1 cellular context compared by ENCODE assay signal in genomic region chr2:205975082-205975949, GRCh38.
TF ChIP-seq lines count a peak whose summit lies in the region.

No MANE protein-coding gene starts in this region.

TF ChIP-seq in HepG2, 621 proteins besides CTCF, POLR2A, EP300 and RAD21 (continued from another document and continues in another):
- TF ChIP-seq CSRNP2 (CRISPR knock-in tag; conservative IDR thresholded peaks at IDR 0.05; ENCODE audit: low read depth) (no peak), ZNF780A (CRISPR knock-in tag; IDR thresholded peaks at IDR 0.05) (no peak), TGIF2 (CRISPR knock-in tag; IDR thresholded peaks at IDR 0.05) (peak; percentile 81; the same call in 1 of the 2 replicates), ZMYM3 (CRISPR knock-in tag; IDR thresholded peaks at IDR 0.05) (peak; percentile 84), HOXA7 (CRISPR knock-in tag; IDR thresholded peaks at IDR 0.05) (no peak), ZNF713 (CRISPR knock-in tag; IDR thresholded peaks at IDR 0.05) (0 out of 2 replicates have a peak, but pooled peaks have one; percentile 65), MYNN (CRISPR knock-in tag; IDR thresholded peaks at IDR 0.05; ENCODE audit: low read depth) (0 out of 2 replicates have a peak, but pooled peaks have one; percentile 38), AHDC1 (CRISPR knock-in tag; IDR thresholded peaks at IDR 0.05; ENCODE audit: borderline replicate concordance) (peak; percentile 97), LRRFIP1 (CRISPR knock-in tag; conservative IDR thresholded peaks at IDR 0.05) (no peak), TOE1 (CRISPR knock-in tag; IDR thresholded peaks at IDR 0.05) (peak; percentile 96; the same call in 1 of the 2 replicates), AHR (CRISPR knock-in tag; IDR thresholded peaks at IDR 0.05) (no peak; the same call in 1 of the 2 replicates), ZNF660 (CRISPR knock-in tag; IDR thresholded peaks at IDR 0.05; ENCODE audit: borderline replicate concordance, low read depth) (no peak), NFE2L2 (IDR thresholded peaks at IDR 0.05; ENCODE audit: low read length) (no peak), ZNF3 (CRISPR knock-in tag; IDR thresholded peaks at IDR 0.05) (0 out of 2 replicates have a peak, but pooled peaks have one; percentile 16), NCOA5 (CRISPR knock-in tag; IDR thresholded peaks at IDR 0.05) (no peak; the same call in 1 of the 2 replicates), ZNF782 (CRISPR knock-in tag; IDR thresholded peaks at IDR 0.05; ENCODE audit: borderline replicate concordance) (no peak), TBX3 (IDR thresholded peaks at IDR 0.05; ENCODE audit: borderline replicate concordance) (no peak), JUND (CRISPR knock-in tag; IDR thresholded peaks at IDR 0.05) (peak; percentile 82), ZNF615 (CRISPR knock-in tag; IDR thresholded peaks at IDR 0.05; ENCODE audit: borderline replicate concordance) (no peak), ZNF275 (CRISPR knock-in tag; IDR thresholded peaks at IDR 0.05; ENCODE audit: borderline replicate concordance) (peak; percentile 92; the same call in 1 of the 2 replicates), ZNF577 (CRISPR knock-in tag; IDR thresholded peaks at IDR 0.05; ENCODE audit: borderline replicate concordance, low read depth) (no peak)
- TF ChIP-seq, protein P1, sequence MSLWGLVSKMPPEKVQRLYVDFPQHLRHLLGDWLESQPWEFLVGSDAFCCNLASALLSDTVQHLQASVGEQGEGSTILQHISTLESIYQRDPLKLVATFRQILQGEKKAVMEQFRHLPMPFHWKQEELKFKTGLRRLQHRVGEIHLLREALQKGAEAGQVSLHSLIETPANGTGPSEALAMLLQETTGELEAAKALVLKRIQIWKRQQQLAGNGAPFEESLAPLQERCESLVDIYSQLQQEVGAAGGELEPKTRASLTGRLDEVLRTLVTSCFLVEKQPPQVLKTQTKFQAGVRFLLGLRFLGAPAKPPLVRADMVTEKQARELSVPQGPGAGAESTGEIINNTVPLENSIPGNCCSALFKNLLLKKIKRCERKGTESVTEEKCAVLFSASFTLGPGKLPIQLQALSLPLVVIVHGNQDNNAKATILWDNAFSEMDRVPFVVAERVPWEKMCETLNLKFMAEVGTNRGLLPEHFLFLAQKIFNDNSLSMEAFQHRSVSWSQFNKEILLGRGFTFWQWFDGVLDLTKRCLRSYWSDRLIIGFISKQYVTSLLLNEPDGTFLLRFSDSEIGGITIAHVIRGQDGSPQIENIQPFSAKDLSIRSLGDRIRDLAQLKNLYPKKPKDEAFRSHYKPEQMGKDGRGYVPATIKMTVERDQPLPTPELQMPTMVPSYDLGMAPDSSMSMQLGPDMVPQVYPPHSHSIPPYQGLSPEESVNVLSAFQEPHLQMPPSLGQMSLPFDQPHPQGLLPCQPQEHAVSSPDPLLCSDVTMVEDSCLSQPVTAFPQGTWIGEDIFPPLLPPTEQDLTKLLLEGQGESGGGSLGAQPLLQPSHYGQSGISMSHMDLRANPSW (CRISPR knock-in tag; IDR thresholded peaks at IDR 0.05; ENCODE audit: borderline replicate concordance), result peak; percentile 94
- TF ChIP-seq, protein P2, sequence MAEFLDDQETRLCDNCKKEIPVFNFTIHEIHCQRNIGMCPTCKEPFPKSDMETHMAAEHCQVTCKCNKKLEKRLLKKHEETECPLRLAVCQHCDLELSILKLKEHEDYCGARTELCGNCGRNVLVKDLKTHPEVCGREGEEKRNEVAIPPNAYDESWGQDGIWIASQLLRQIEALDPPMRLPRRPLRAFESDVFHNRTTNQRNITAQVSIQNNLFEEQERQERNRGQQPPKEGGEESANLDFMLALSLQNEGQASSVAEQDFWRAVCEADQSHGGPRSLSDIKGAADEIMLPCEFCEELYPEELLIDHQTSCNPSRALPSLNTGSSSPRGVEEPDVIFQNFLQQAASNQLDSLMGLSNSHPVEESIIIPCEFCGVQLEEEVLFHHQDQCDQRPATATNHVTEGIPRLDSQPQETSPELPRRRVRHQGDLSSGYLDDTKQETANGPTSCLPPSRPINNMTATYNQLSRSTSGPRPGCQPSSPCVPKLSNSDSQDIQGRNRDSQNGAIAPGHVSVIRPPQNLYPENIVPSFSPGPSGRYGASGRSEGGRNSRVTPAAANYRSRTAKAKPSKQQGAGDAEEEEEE (CRISPR knock-in tag; IDR thresholded peaks at IDR 0.05; ENCODE audit: borderline replicate concordance), result no peak
- TF ChIP-seq, protein P3, sequence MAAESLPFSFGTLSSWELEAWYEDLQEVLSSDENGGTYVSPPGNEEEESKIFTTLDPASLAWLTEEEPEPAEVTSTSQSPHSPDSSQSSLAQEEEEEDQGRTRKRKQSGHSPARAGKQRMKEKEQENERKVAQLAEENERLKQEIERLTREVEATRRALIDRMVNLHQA (CRISPR knock-in tag; IDR thresholded peaks at IDR 0.05), result no peak
- TF ChIP-seq, protein P4, sequence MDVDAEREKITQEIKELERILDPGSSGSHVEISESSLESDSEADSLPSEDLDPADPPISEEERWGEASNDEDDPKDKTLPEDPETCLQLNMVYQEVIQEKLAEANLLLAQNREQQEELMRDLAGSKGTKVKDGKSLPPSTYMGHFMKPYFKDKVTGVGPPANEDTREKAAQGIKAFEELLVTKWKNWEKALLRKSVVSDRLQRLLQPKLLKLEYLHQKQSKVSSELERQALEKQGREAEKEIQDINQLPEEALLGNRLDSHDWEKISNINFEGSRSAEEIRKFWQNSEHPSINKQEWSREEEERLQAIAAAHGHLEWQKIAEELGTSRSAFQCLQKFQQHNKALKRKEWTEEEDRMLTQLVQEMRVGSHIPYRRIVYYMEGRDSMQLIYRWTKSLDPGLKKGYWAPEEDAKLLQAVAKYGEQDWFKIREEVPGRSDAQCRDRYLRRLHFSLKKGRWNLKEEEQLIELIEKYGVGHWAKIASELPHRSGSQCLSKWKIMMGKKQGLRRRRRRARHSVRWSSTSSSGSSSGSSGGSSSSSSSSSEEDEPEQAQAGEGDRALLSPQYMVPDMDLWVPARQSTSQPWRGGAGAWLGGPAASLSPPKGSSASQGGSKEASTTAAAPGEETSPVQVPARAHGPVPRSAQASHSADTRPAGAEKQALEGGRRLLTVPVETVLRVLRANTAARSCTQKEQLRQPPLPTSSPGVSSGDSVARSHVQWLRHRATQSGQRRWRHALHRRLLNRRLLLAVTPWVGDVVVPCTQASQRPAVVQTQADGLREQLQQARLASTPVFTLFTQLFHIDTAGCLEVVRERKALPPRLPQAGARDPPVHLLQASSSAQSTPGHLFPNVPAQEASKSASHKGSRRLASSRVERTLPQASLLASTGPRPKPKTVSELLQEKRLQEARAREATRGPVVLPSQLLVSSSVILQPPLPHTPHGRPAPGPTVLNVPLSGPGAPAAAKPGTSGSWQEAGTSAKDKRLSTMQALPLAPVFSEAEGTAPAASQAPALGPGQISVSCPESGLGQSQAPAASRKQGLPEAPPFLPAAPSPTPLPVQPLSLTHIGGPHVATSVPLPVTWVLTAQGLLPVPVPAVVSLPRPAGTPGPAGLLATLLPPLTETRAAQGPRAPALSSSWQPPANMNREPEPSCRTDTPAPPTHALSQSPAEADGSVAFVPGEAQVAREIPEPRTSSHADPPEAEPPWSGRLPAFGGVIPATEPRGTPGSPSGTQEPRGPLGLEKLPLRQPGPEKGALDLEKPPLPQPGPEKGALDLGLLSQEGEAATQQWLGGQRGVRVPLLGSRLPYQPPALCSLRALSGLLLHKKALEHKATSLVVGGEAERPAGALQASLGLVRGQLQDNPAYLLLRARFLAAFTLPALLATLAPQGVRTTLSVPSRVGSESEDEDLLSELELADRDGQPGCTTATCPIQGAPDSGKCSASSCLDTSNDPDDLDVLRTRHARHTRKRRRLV (CRISPR knock-in tag; IDR thresholded peaks at IDR 0.05), result peak; percentile 88; the same call in 1 of the 2 replicates
- TF ChIP-seq, protein P5, sequence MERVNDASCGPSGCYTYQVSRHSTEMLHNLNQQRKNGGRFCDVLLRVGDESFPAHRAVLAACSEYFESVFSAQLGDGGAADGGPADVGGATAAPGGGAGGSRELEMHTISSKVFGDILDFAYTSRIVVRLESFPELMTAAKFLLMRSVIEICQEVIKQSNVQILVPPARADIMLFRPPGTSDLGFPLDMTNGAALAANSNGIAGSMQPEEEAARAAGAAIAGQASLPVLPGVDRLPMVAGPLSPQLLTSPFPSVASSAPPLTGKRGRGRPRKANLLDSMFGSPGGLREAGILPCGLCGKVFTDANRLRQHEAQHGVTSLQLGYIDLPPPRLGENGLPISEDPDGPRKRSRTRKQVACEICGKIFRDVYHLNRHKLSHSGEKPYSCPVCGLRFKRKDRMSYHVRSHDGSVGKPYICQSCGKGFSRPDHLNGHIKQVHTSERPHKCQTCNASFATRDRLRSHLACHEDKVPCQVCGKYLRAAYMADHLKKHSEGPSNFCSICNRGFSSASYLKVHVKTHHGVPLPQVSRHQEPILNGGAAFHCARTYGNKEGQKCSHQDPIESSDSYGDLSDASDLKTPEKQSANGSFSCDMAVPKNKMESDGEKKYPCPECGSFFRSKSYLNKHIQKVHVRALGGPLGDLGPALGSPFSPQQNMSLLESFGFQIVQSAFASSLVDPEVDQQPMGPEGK (CRISPR knock-in tag; IDR thresholded peaks at IDR 0.05), result peak; percentile 83
- TF ChIP-seq, protein P6, sequence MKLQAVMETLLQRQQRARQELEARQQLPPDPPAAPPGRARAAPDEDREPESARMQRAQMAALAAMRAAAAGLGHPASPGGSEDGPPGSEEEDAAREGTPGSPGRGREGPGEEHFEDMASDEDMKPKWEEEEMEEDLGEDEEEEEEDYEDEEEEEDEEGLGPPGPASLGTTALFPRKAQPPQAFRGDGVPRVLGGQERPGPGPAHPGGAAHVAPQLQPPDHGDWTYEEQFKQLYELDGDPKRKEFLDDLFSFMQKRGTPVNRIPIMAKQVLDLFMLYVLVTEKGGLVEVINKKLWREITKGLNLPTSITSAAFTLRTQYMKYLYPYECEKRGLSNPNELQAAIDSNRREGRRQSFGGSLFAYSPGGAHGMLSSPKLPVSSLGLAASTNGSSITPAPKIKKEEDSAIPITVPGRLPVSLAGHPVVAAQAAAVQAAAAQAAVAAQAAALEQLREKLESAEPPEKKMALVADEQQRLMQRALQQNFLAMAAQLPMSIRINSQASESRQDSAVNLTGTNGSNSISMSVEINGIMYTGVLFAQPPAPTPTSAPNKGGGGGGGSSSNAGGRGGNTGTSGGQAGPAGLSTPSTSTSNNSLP (IDR thresholded peaks at IDR 0.05; ENCODE audit: low read depth, low read length), result peak; percentile 26; the same call in 1 of the 2 replicates
